17 cellular contexts compared by ENCODE assay signal in genomic region chr19:1010586-1011510, GRCh38. TPM values are rescaled to one million over a fixed set of nuclear protein-coding genes. Genes with fewer than 3 reads are reported as not detected.
DNase-seq lines count a peak whose midpoint lies in the region; ATAC-seq, FAIRE-seq and TF ChIP-seq lines count a peak whose summit lies in the region.
"Had no signal": no experiment of that assay in that cellular context is flagged by ENCODE, and none has a peak within 500 bp of the region (broad histone marks: within the 10 kb centered on the region; RNA-seq: fewer than 3 reads in every experiment).

No MANE protein-coding gene starts in this region.

- intact Hi-C loops in right cardiac atrium (cut with DNase I) (no loop called here), left cardiac atrium (cut with DNase I) (no loop called here), kidney (cut with DNase I) (no loop called here), spleen (cut with DNase I; ENCODE audit: low total_unique reads) (no loop called here)

- no peak overlapping the region for H3K9ac ChIP-seq in kidney (ENCODE audit: low read length in 2 of 2)
- H3K9ac ChIP-seq: BLaER1 had no signal

- H3K27ac ChIP-seq in right cardiac atrium (ENCODE audit: low read length) (no peak overlapping the region), kidney (ENCODE audit: low read depth in 2 of 2, low read length in 2 of 2) (no peak overlapping the region), spleen (peak overlapping the region in 5 of 8 donors; percentile 11 to 78 (median 62))
- H3K27ac ChIP-seq: 22Rv1, BLaER1 had no signal

- no peaks in the 10 kb centered on the region for H3K4me1 ChIP-seq in right cardiac atrium (ENCODE audit: control insufficient read depth, insufficient read depth, low read length)
- H3K4me1 ChIP-seq in kidney (ENCODE audit: control insufficient read depth in 1 of 2, insufficient read depth in 1 of 2, low read depth in 1 of 2, low read length in 2 of 2) = peaks cover 0 to 6% of the 10 kb centered on the region in 2 donors
- H3K4me1 ChIP-seq in spleen = peaks cover 15 to 54% (median 30%) of the 10 kb centered on the region in 6 donors
- H3K4me1 ChIP-seq: BLaER1, Caco-2 had no signal

- no peak overlapping the region for H3K4me3 ChIP-seq in right cardiac atrium (ENCODE audit: low read length)
- H3K4me3 ChIP-seq in kidney (ENCODE audit: low read length in 2 of 2) = no peak overlapping the region
- no peak overlapping the region for H3K4me3 ChIP-seq in spleen
- H3K4me3 ChIP-seq: BLaER1 had no signal

- H3K36me3 ChIP-seq in kidney (ENCODE audit: control insufficient read depth in 1 of 2, insufficient read depth in 2 of 2, low read length in 2 of 2) = peaks cover 0 to 10% of the 10 kb centered on the region in 2 donors
- peaks cover 3 to 90% (median 65%) of the 10 kb centered on the region in 6 donors for H3K36me3 ChIP-seq in spleen

- no peak for TF ChIP-seq POLR2A in spleen (IDR thresholded peaks at IDR 0.05)

- FAIRE-seq in kidney (lab: Jason Lieb, UNC) = no peak

- ATAC-seq in right cardiac atrium (no peak), left cardiac atrium (no peak), GM18907 (IDR thresholded peaks at IDR 0.05; ENCODE audit: unreplicated experiment) (no peak)

- TF ChIP-seq CTCF in kidney (IDR thresholded peaks at IDR 0.05; ENCODE audit: borderline replicate concordance, extremely low read depth, insufficient read depth) (no peak), spleen (IDR thresholded peaks at IDR 0.05 in 8 of 11, conservative IDR thresholded peaks at IDR 0.05 in 3 of 11) (no peak)

- WGBS in right cardiac atrium = 92% methylated on average over 56 of the region's 56 CpGs
- WGBS in spleen, 5 donors = 89 to 97% (median 93%) methylated on average over 35 to 56 of the region's 56 CpGs

- H3K9me3 ChIP-seq in right cardiac atrium (ENCODE audit: control insufficient read depth, low read length) (no peaks in the 10 kb centered on the region), kidney (ENCODE audit: control insufficient read depth in 1 of 2, low read length in 2 of 2) (no peaks in the 10 kb centered on the region), spleen (no peaks in the 10 kb centered on the region)
- H3K9me3 ChIP-seq: BLaER1, Caco-2 had no signal

- peak; percentile 19 to 68 (median 54) for DNase-seq in right cardiac atrium
- no peak for DNase-seq in left cardiac atrium
- DNase-seq in kidney = peak; percentile 74
- no peak for DNase-seq in spleen
- no peak for DNase-seq in stimulated activated CD4-positive, alpha-beta T cell treated with anti-CD3 and anti-CD28 coated beads, Interleukin-12 subunit alpha, Interleukin-12 subunit beta, amount 100 ng/mL, for 4 hours
- DNase-seq: AML-193; Caco-2; CD8-positive, alpha-beta memory T cell; DND-41; GF-D8; HCEC 1CT had no signal

- H3K27me3 ChIP-seq in right cardiac atrium (ENCODE audit: control insufficient read depth, insufficient read depth) (no peaks in the 10 kb centered on the region), spleen (replicated peaks in 1 of 7) (no peaks in the 10 kb centered on the region)
- H3K27me3 ChIP-seq: BLaER1 had no signal

RNA-seq across cellular contexts. Expression of gene TMEM259, which starts 10.1 kb away (rescaled TPM):
- total RNA-seq in right cardiac atrium (100 to 1,000 TPM; 127 to 161 (median 143) TPM), left cardiac atrium (100 to 1,000 TPM; 110 to 144 TPM), kidney (180 TPM), spleen (100 to 1,000 TPM; 187 to 275 (median 240) TPM)
- polyA plus RNA-seq in right cardiac atrium (164 TPM), kidney (ENCODE audit: insufficient read depth, low read depth, low replicate concordance) (129 TPM), spleen (100 to 1,000 TPM; 172 to 560 (median 460) TPM)

RNA-seq across cellular contexts. Expression of gene RNU6-2, which starts 10.5 kb away (rescaled TPM):
- not detected for total RNA-seq in right cardiac atrium
- not detected for polyA plus RNA-seq in right cardiac atrium
- not detected for total RNA-seq in left cardiac atrium
- not detected for total RNA-seq in kidney
- not detected for polyA plus RNA-seq in kidney (ENCODE audit: insufficient read depth, low read depth, low replicate concordance)
- not detected for total RNA-seq in spleen
- polyA plus RNA-seq in spleen = not detected
- total RNA-seq: A673; Caco-2; CD8-positive, alpha-beta memory T cell; H4; HT1080 had no signal
- polyA plus RNA-seq: CD8-positive, alpha-beta memory T cell had no signal

RNA-seq across cellular contexts. Expression of gene GRIN3B, which starts 10.6 kb away (rescaled TPM):
- total RNA-seq in right cardiac atrium (under 1 TPM in 1 of 4 donors, not detected in 3; 0.06 TPM), left cardiac atrium (under 1 TPM in 1 of 2 donors, not detected in 1; 0.06 TPM), kidney (0.44 TPM), spleen (under 1 TPM in 2 of 7 donors, not detected in 5; 0.07 to 0.11 TPM)
- polyA plus RNA-seq in right cardiac atrium (not detected), kidney (ENCODE audit: insufficient read depth, low read depth, low replicate concordance) (0.15 TPM), spleen (not detected)
- total RNA-seq: A673; CD8-positive, alpha-beta memory T cell; H4; HT1080 had no signal
- polyA plus RNA-seq: CD8-positive, alpha-beta memory T cell had no signal

RNA-seq across cellular contexts. Expression of gene CNN2, which starts 15.6 kb away (rescaled TPM):
- total RNA-seq in right cardiac atrium (10 to 100 TPM; 57.4 to 75.9 (median 63.8) TPM), left cardiac atrium (10 to 100 TPM; 74.4 to 83.8 TPM), kidney (131 TPM), spleen (100 to 1,000 TPM; 102 to 296 (median 233) TPM)
- polyA plus RNA-seq in right cardiac atrium (52.1 TPM), kidney (ENCODE audit: insufficient read depth, low read depth, low replicate concordance) (64.1 TPM), spleen (100 to 1,000 TPM; 126 to 147 (median 140) TPM)

RNA-seq across cellular contexts. Expression of gene WDR18, which starts 26.7 kb away (rescaled TPM):
- total RNA-seq in right cardiac atrium (10 to 100 TPM; 12.2 to 24.0 (median 15.8) TPM), left cardiac atrium (10 to 100 TPM; 16.2 to 17.2 TPM), kidney (40.3 TPM), spleen (10 to 100 TPM; 17.8 to 63.4 (median 28.2) TPM)
- polyA plus RNA-seq in right cardiac atrium (22.5 TPM), kidney (ENCODE audit: insufficient read depth, low read depth, low replicate concordance) (77.2 TPM), spleen (10 to 100 TPM; 57.6 to 96.0 (median 85.9) TPM)

Comparison
In these comparisons a context has a peak if more than half of its experiments do, and no peak if none do; other contexts are left out.
1. DNase-seq: peak in right cardiac atrium (3 of 3) and kidney (single experiment); none in left cardiac atrium (single experiment), spleen (single experiment) and stimulated activated CD4-positive, alpha-beta T cell treated with anti-CD3 and anti-CD28 coated beads, Interleukin-12 subunit alpha, Interleukin-12 subunit beta, amount 100 ng/mL, for 4 hours (single experiment).
2. H3K27ac ChIP-seq: peak in spleen (5 of 8); none in right cardiac atrium (single experiment) and kidney (0 of 2).